Comparison of ENCODE assay signal across 22 cellular contexts in genomic region chr19:43610493-43610892, GRCh38. TPM values are rescaled to one million over a fixed set of nuclear protein-coding genes. Genes with fewer than 3 reads are reported as not detected.
DNase-seq lines count a peak whose midpoint lies in the region; TF ChIP-seq lines count a peak whose summit lies in the region.
"Had no signal": no experiment of that assay in that cellular context is flagged by ENCODE, and none has a peak within 500 bp of the region (broad histone marks: within the 10 kb centered on the region; RNA-seq: fewer than 3 reads in every experiment).

No MANE protein-coding gene starts in this region.

- no peaks in the 10 kb centered on the region for H3K9me3 ChIP-seq in SK-N-MC (ENCODE audit: low read depth, low read length)
- H3K9me3 ChIP-seq in osteoblast (ENCODE audit: low read depth, low read length) = no peaks in the 10 kb centered on the region
- H3K9me3 ChIP-seq: body of pancreas had no signal

- H3K4me1 Mint-ChIP-seq in activated CD4-positive, alpha-beta memory T cell treated with anti-CD3 and anti-CD28 coated beads for 36 hours (ENCODE audit: low read depth) = peaks cover 3% of the 10 kb centered on the region
- no peaks in the 10 kb centered on the region for H3K4me1 Mint-ChIP-seq in activated CD4-positive, alpha-beta memory T cell treated with anti-CD3 and anti-CD28 coated beads, Interleukin-2, amount 10 ng/mL, durations not matched to agents 7 days and 5 days
- peaks cover 8% of the 10 kb centered on the region for H3K4me1 Mint-ChIP-seq in chondrocyte (ENCODE audit: low read depth)

- H3K4me1 ChIP-seq in osteoblast (ENCODE audit: insufficient read depth, low read length) = no peaks in the 10 kb centered on the region

- intact Hi-C loops in activated CD4-positive, alpha-beta memory T cell treated with anti-CD3 and anti-CD28 coated beads for 36 hours (cut with micrococcal nuclease) = no loop called here

- H3K9ac ChIP-seq in SK-N-MC (ENCODE audit: insufficient read length) = no peak overlapping the region

- H3K27ac ChIP-seq in SK-N-MC = 0 out of 2 replicates have a peak overlapping the region, but pooled peaks have one; percentile 31
- H3K27ac ChIP-seq in osteoblast (ENCODE audit: low read depth, low read length) = no peak overlapping the region
- H3K27ac ChIP-seq: 22Rv1, body of pancreas, C4-2B, VCaP had no signal

- no peaks in the 10 kb centered on the region for H3K9me3 Mint-ChIP-seq in activated CD4-positive, alpha-beta memory T cell treated with anti-CD3 and anti-CD28 coated beads for 36 hours
- H3K9me3 Mint-ChIP-seq in activated CD4-positive, alpha-beta memory T cell treated with anti-CD3 and anti-CD28 coated beads, Interleukin-2, amount 10 ng/mL, durations not matched to agents 7 days and 5 days = no peaks in the 10 kb centered on the region
- no peaks in the 10 kb centered on the region for H3K9me3 Mint-ChIP-seq in chondrocyte (ENCODE audit: low read depth)
- H3K9me3 Mint-ChIP-seq: activated T-helper 1 cell treated with anti-CD3 and anti-CD28 coated beads, Interleukin-12 subunit alpha, Interleukin-12 subunit beta, Interleukin-2, Interleukin-4 antibody, amounts not matched to agents 30 ng/mL and 10 ng/mL and 1 ng/mL, durations not matched to agents 14 hours and 24 hours and 36 hours; stimulated activated naive CD8-positive, alpha-beta T cell treated with anti-CD3 and anti-CD28 coated beads, Interleukin-15, Interleukin-2, amounts not matched to agents 100 ng/mL and 50 ng/mL, for 24 hours had no signal

- peaks cover 14% of the 10 kb centered on the region for H4K20me1 ChIP-seq in osteoblast (ENCODE audit: insufficient read depth, low read length)

- H2AFZ ChIP-seq in osteoblast (ENCODE audit: low read length) = no peak overlapping the region

- no peak for DNase-seq in activated CD4-positive, alpha-beta memory T cell treated with anti-CD3 and anti-CD28 coated beads for 36 hours
- DNase-seq in activated CD4-positive, alpha-beta memory T cell treated with anti-CD3 and anti-CD28 coated beads, Interleukin-2, amount 10 ng/mL, durations not matched to agents 7 days and 5 days = no peak
- DNase-seq in SK-N-MC (ENCODE audit: low read depth, low spot score) (no peak), chondrocyte (ENCODE audit: low spot score) (no peak), osteoblast (ENCODE audit: insufficient read length, low spot score, missing footprints) (peak; percentile 75), T-helper 9 cell (no peak), SIG-M5 treated with dmso at 0.1 percent for 504 hours (lab: John Stamatoyannopoulos, UW; ENCODE audit: unreplicated experiment) (no peak), UCSD-AML1 (lab: John Stamatoyannopoulos, UW; ENCODE audit: unreplicated experiment) (no peak)
- DNase-seq: activated CD4-positive, alpha-beta T cell treated with anti-CD3 and anti-CD28 coated beads, Interleukin-2, amount 50 U/mL, for 48 hours; body of pancreas; Kasumi-1; NCI-H1417; NCI-H82; stimulated activated CD4-positive, alpha-beta T cell treated with anti-CD3 and anti-CD28 coated beads, Interleukin-15, amount 100 ng/mL, for 24 hours had no signal

- peaks cover 34% of the 10 kb centered on the region; the same call in 1 of the 2 replicates for H3K36me3 ChIP-seq in SK-N-MC (ENCODE audit: insufficient read depth, low read length)
- peaks cover 23% of the 10 kb centered on the region for H3K36me3 ChIP-seq in osteoblast (ENCODE audit: insufficient read depth, low read length)

- H3K27me3 Mint-ChIP-seq in activated CD4-positive, alpha-beta memory T cell treated with anti-CD3 and anti-CD28 coated beads for 36 hours = no peaks in the 10 kb centered on the region
- H3K27me3 Mint-ChIP-seq in activated CD4-positive, alpha-beta memory T cell treated with anti-CD3 and anti-CD28 coated beads, Interleukin-2, amount 10 ng/mL, durations not matched to agents 7 days and 5 days = no peaks in the 10 kb centered on the region
- H3K27me3 Mint-ChIP-seq in chondrocyte (ENCODE audit: low read depth) = no peaks in the 10 kb centered on the region
- H3K27me3 Mint-ChIP-seq: stimulated activated naive CD8-positive, alpha-beta T cell treated with anti-CD3 and anti-CD28 coated beads, Interleukin-15, Interleukin-2, amounts not matched to agents 100 ng/mL and 50 ng/mL, for 24 hours had no signal

- H3K36me3 Mint-ChIP-seq in activated CD4-positive, alpha-beta memory T cell treated with anti-CD3 and anti-CD28 coated beads for 36 hours = peaks cover 6% of the 10 kb centered on the region
- peaks cover 11% of the 10 kb centered on the region for H3K36me3 Mint-ChIP-seq in activated CD4-positive, alpha-beta memory T cell treated with anti-CD3 and anti-CD28 coated beads, Interleukin-2, amount 10 ng/mL, durations not matched to agents 7 days and 5 days (ENCODE audit: low read depth)
- peaks cover 24% of the 10 kb centered on the region for H3K36me3 Mint-ChIP-seq in chondrocyte (ENCODE audit: low read depth)

- H3K4me3 ChIP-seq in SK-N-MC (no peak overlapping the region), osteoblast (ENCODE audit: insufficient read depth, low read length) (no peak overlapping the region)
- H3K4me3 ChIP-seq: body of pancreas had no signal

- CTCF ChIA-PET in activated CD4-positive, alpha-beta memory T cell treated with anti-CD3 and anti-CD28 coated beads for 36 hours (lab: Charles Lee) = no interaction called here
- CTCF ChIA-PET in activated CD4-positive, alpha-beta memory T cell treated with anti-CD3 and anti-CD28 coated beads, Interleukin-2, amount 10 ng/mL, durations not matched to agents 7 days and 5 days (lab: Charles Lee) = no interaction called here

- H3K27me3 ChIP-seq in osteoblast (ENCODE audit: insufficient read depth, low read length) = no peaks in the 10 kb centered on the region
- H3K27me3 ChIP-seq: body of pancreas had no signal

- TF ChIP-seq CTCF in chondrocyte (IDR thresholded peaks at IDR 0.05) (no peak), osteoblast (IDR thresholded peaks at IDR 0.05; ENCODE audit: extremely low read depth, low read depth, low read length) (no peak)

- H3K4me2 ChIP-seq in osteoblast (ENCODE audit: insufficient read depth, low read length) = no peak overlapping the region

- POLR2A ChIA-PET in activated CD4-positive, alpha-beta memory T cell treated with anti-CD3 and anti-CD28 coated beads for 36 hours (lab: Charles Lee) = no interaction called here
- POLR2A ChIA-PET in activated CD4-positive, alpha-beta memory T cell treated with anti-CD3 and anti-CD28 coated beads, Interleukin-2, amount 10 ng/mL, durations not matched to agents 7 days and 5 days (lab: Charles Lee) = no interaction called here

- peak overlapping the region; percentile 30 for H3K27ac Mint-ChIP-seq in activated CD4-positive, alpha-beta memory T cell treated with anti-CD3 and anti-CD28 coated beads for 36 hours
- H3K27ac Mint-ChIP-seq in activated CD4-positive, alpha-beta memory T cell treated with anti-CD3 and anti-CD28 coated beads, Interleukin-2, amount 10 ng/mL, durations not matched to agents 7 days and 5 days = no peak overlapping the region
- H3K27ac Mint-ChIP-seq in chondrocyte (ENCODE audit: unreplicated experiment) = peak overlapping the region; percentile 81
- H3K27ac Mint-ChIP-seq: activated T-helper 1 cell treated with anti-CD3 and anti-CD28 coated beads, Interleukin-12 subunit alpha, Interleukin-12 subunit beta, Interleukin-2, Interleukin-4 antibody, amounts not matched to agents 30 ng/mL and 10 ng/mL and 1 ng/mL, durations not matched to agents 14 hours and 24 hours and 36 hours had no signal

- no peak overlapping the region for H3K4me3 Mint-ChIP-seq in activated CD4-positive, alpha-beta memory T cell treated with anti-CD3 and anti-CD28 coated beads for 36 hours
- no peak overlapping the region for H3K4me3 Mint-ChIP-seq in activated CD4-positive, alpha-beta memory T cell treated with anti-CD3 and anti-CD28 coated beads, Interleukin-2, amount 10 ng/mL, durations not matched to agents 7 days and 5 days
- no peak overlapping the region for H3K4me3 Mint-ChIP-seq in chondrocyte (ENCODE audit: unreplicated experiment)
- H3K4me3 Mint-ChIP-seq: activated T-helper 1 cell treated with anti-CD3 and anti-CD28 coated beads, Interleukin-12 subunit alpha, Interleukin-12 subunit beta, Interleukin-2, Interleukin-4 antibody, amounts not matched to agents 30 ng/mL and 10 ng/mL and 1 ng/mL, durations not matched to agents 14 hours and 24 hours and 36 hours; stimulated activated naive CD8-positive, alpha-beta T cell treated with anti-CD3 and anti-CD28 coated beads, Interleukin-15, Interleukin-2, amounts not matched to agents 100 ng/mL and 50 ng/mL, for 24 hours had no signal

- peaks cover 42% of the 10 kb centered on the region for H3K79me2 ChIP-seq in osteoblast (ENCODE audit: insufficient read depth, low read length)

RNA-seq across cellular contexts. Expression of gene SRRM5, which starts 1.4 kb away (rescaled TPM):
- total RNA-seq in activated CD4-positive, alpha-beta memory T cell treated with anti-CD3 and anti-CD28 coated beads for 36 hours = under 1 TPM; 0.39 to 0.59 TPM
- total RNA-seq in activated CD4-positive, alpha-beta memory T cell treated with anti-CD3 and anti-CD28 coated beads, Interleukin-2, amount 10 ng/mL, durations not matched to agents 7 days and 5 days = under 1 TPM; 0.28 to 0.45 TPM
- 0.12 to 0.27 TPM in 2 of 3 replicates, not detected in the other for total RNA-seq in chondrocyte
- total RNA-seq in osteoblast = under 0.01 TPM in 1 of 2 replicates, not detected in the other
- total RNA-seq: H4, myocyte, pulmonary artery endothelial cell had no signal

RNA-seq across cellular contexts. Expression of gene ZNF428, which starts 8.9 kb away (rescaled TPM):
- total RNA-seq in activated CD4-positive, alpha-beta memory T cell treated with anti-CD3 and anti-CD28 coated beads for 36 hours = 10 to 100 TPM; 11.7 to 12.5 TPM
- total RNA-seq in activated CD4-positive, alpha-beta memory T cell treated with anti-CD3 and anti-CD28 coated beads, Interleukin-2, amount 10 ng/mL, durations not matched to agents 7 days and 5 days = 10 to 100 TPM; 19.7 to 20.6 TPM
- total RNA-seq in chondrocyte = 50.7 to 53.9 TPM (median 52.5 TPM) in 3 replicates
- 31.5 and 37.3 TPM in 2 replicates for total RNA-seq in osteoblast

RNA-seq across cellular contexts. Expression of gene ZNF576, which starts 14.1 kb away (rescaled TPM):
- 10 to 100 TPM; 12.6 to 14.1 TPM for total RNA-seq in activated CD4-positive, alpha-beta memory T cell treated with anti-CD3 and anti-CD28 coated beads for 36 hours
- total RNA-seq in activated CD4-positive, alpha-beta memory T cell treated with anti-CD3 and anti-CD28 coated beads, Interleukin-2, amount 10 ng/mL, durations not matched to agents 7 days and 5 days = 10 to 100 TPM; 13.2 to 13.5 TPM
- total RNA-seq in chondrocyte (11.9 to 17.6 TPM (median 12.1 TPM) in 3 replicates), osteoblast (7.4 and 9.4 TPM in 2 replicates)

RNA-seq across cellular contexts. Expression of gene IRGQ, which starts 14.6 kb away (rescaled TPM):
- 10 to 100 TPM; 18.3 to 19.9 TPM for total RNA-seq in activated CD4-positive, alpha-beta memory T cell treated with anti-CD3 and anti-CD28 coated beads for 36 hours
- 10 to 100 TPM; 15.3 to 16.5 TPM for total RNA-seq in activated CD4-positive, alpha-beta memory T cell treated with anti-CD3 and anti-CD28 coated beads, Interleukin-2, amount 10 ng/mL, durations not matched to agents 7 days and 5 days
- total RNA-seq in chondrocyte (40.0 to 43.1 TPM (median 41.7 TPM) in 3 replicates), osteoblast (18.9 and 23.2 TPM in 2 replicates)

RNA-seq across cellular contexts. Expression of gene CADM4, which starts 29.2 kb away (rescaled TPM):
- total RNA-seq in activated CD4-positive, alpha-beta memory T cell treated with anti-CD3 and anti-CD28 coated beads for 36 hours = under 1 TPM; 0.39 to 0.57 TPM
- total RNA-seq in activated CD4-positive, alpha-beta memory T cell treated with anti-CD3 and anti-CD28 coated beads, Interleukin-2, amount 10 ng/mL, durations not matched to agents 7 days and 5 days = under 1 TPM; 0.43 to 0.60 TPM
- total RNA-seq in chondrocyte (5.6 to 7.1 TPM (median 6.1 TPM) in 3 replicates), osteoblast (1.2 and 1.4 TPM in 2 replicates)
